29 cellular contexts compared by ENCODE assay signal in the genomic region with DNA sequence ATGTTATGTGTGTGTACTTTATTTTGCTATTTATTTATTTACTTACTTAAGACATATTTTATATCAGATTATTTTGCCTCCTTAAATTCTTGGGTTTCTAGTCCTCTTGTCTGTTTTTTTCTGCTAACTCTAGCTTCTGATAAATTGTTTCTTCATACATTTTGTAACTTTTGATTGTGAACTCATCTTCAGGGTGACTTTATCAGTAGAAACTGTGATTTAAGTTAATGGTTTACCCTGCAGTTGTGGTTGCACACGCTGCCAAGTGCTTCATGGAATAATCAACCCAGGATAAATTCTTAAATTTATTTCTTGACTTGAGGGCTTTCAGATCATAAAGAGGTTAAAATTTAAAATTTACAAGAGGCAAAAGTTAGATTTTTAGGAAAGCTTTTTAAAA.
"Had no signal": no experiment of that assay in that cellular context is flagged by ENCODE, and none has a peak within 500 bp of the region (broad histone marks: within the 10 kb centered on the region; RNA-seq: fewer than 3 reads in every experiment).

No MANE protein-coding gene starts in this region.

- H3K27ac ChIP-seq: left ventricle myocardium inferior, lower lobe of right lung, neutrophil, parathyroid adenoma, psoas muscle, right atrium auricular region, skin epidermis, stomach, testis, thyroid gland, transverse colon, upper lobe of left lung, vagina had no signal

- ATAC-seq: left colon; lower lobe of right lung; naive thymus-derived CD8-positive, alpha-beta T cell; psoas muscle; sciatic nerve; stimulated activated naive B cell treated with anti-CD40 and anti-IgM and Interleukin-4, amounts not matched to agents 10 μg/mL and 1 μg/mL and 100 μg/mL, for 72 hours; stimulated activated naive CD8-positive, alpha-beta T cell treated with anti-CD3 and anti-CD28 coated beads, Interleukin-15, Interleukin-2, amounts not matched to agents 100 U/mL and 50 U/mL, for 24 hours had no signal

- H3K4me1 ChIP-seq: left ventricle myocardium inferior, lower lobe of right lung, parathyroid adenoma, psoas muscle, right atrium auricular region, stomach, testis, thyroid gland, transverse colon, upper lobe of left lung, vagina had no signal

- H3K27me3 Mint-ChIP-seq: stimulated activated naive B cell treated with anti-CD40 and anti-IgM and Interleukin-4, amounts not matched to agents 10 μg/mL and 1 μg/mL and 100 μg/mL, for 72 hours had no signal

- H3K36me3 ChIP-seq: left ventricle myocardium inferior, lower lobe of right lung, neutrophil, right atrium auricular region, stomach, thyroid gland, transverse colon, upper lobe of left lung, vagina had no signal

- H3K4me3 Mint-ChIP-seq: naive thymus-derived CD8-positive, alpha-beta T cell; nephron; neural crest cell; stimulated activated naive B cell treated with anti-CD40 and anti-IgM and Interleukin-4, amounts not matched to agents 10 μg/mL and 1 μg/mL and 100 μg/mL, for 72 hours had no signal

- DNase-seq: hippocampal formation; kidney glomerular epithelial cell; left colon; left ventricle myocardium inferior; lower lobe of right lung; mammary epithelial cell; mesenchymal stem cell; naive thymus-derived CD8-positive, alpha-beta T cell; occipital lobe; psoas muscle; stimulated activated CD4-positive, alpha-beta T cell treated with anti-CD3 and anti-CD28 coated beads, Interleukin-12 subunit alpha, Interleukin-12 subunit beta, amount 100 ng/mL, for 4 hours; stimulated activated CD4-positive, alpha-beta T cell treated with anti-CD3 and anti-CD28 coated beads, Interleukin-15, amount 100 ng/mL, for 24 hours; stimulated activated CD4-positive, alpha-beta T cell treated with anti-CD3 and anti-CD28 coated beads, Interleukin-2, amount 100 ng/mL, for 24 hours; stimulated activated CD4-positive, alpha-beta T cell treated with anti-CD3 and anti-CD28 coated beads, Interleukin-4, amount 100 ng/mL, for 1 hour; stimulated activated naive B cell treated with anti-CD40 and anti-IgM and Interleukin-4, amounts not matched to agents 10 μg/mL and 1 μg/mL and 100 μg/mL, for 72 hours; stimulated activated naive CD8-positive, alpha-beta T cell treated with anti-CD3 and anti-CD28 coated beads, Interleukin-15, Interleukin-2, amounts not matched to agents 100 U/mL and 50 U/mL, for 24 hours; stomach; testis; thyroid gland; transverse colon; upper lobe of left lung had no signal

- H3K27me3 ChIP-seq: neutrophil, right atrium auricular region, stomach, testis, thyroid gland, transverse colon, upper lobe of left lung, vagina had no signal

- H3K27ac Mint-ChIP-seq: naive thymus-derived CD8-positive, alpha-beta T cell; stimulated activated naive B cell treated with anti-CD40 and anti-IgM and Interleukin-4, amounts not matched to agents 10 μg/mL and 1 μg/mL and 100 μg/mL, for 72 hours had no signal

- H3K4me3 ChIP-seq: left ventricle myocardium inferior, lower lobe of right lung, psoas muscle, right atrium auricular region, skin epidermis, stomach, testis, thyroid gland, transverse colon, upper lobe of left lung, vagina had no signal

- H3K9me3 ChIP-seq: lower lobe of right lung, neutrophil, testis, thyroid gland, transverse colon, upper lobe of left lung, vagina had no signal

- H3K36me3 Mint-ChIP-seq: naive thymus-derived CD8-positive, alpha-beta T cell; stimulated activated naive B cell treated with anti-CD40 and anti-IgM and Interleukin-4, amounts not matched to agents 10 μg/mL and 1 μg/mL and 100 μg/mL, for 72 hours had no signal

- H3K4me1 Mint-ChIP-seq: naive thymus-derived CD8-positive, alpha-beta T cell; nephron; neural crest cell; stimulated activated naive B cell treated with anti-CD40 and anti-IgM and Interleukin-4, amounts not matched to agents 10 μg/mL and 1 μg/mL and 100 μg/mL, for 72 hours had no signal
